ENCODE assay signal across 1 cellular context in the genomic region with DNA sequence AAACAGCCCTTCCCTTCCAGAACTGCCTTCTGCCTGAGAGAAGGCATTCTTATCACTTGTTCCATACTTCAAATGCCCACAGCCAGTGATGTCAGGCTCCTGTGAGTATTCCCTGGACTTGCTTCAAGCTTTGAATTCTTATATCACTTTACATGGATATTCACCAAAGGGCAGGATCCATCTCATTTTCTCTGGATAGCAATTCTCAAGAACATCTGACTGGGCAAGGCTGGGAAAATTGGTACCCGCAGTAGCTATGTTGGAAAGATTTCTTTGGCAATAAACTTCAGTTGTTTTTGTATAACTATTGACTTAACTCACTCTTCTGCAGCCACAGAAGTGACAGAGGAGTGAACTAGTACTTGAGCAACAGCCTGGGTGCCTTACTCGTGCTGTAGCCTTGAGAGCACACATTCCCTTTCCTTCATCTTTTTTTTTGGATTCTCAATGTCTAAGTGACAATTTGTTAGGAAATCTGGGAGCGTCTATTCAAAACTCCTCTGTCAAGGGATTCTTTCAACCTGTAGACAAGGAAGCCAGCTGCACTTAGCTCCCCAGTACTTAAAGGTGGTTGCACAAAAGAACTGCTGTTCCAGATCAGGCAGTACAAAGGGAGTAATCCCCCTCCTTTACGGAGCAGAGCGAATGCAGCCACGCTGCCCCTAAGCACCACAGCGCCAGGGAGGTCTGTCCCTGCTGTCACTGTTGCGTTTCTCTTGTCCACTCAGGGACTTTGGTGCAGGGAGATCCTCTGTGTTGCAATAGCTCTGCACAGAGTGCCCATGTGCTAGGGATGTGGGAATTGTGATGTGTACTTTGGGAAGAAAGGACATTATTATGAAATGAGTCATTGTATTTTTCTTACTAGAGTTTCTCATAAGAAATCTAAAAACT.
TF ChIP-seq lines count a peak whose summit lies in the region.

No MANE protein-coding gene starts in this region.

TF ChIP-seq in HepG2, 621 proteins besides CTCF, POLR2A, EP300 and RAD21 (continued from another document and continues in another):
- TF ChIP-seq PRDM15 (CRISPR knock-in tag; IDR thresholded peaks at IDR 0.05): no peak
- TF ChIP-seq GTF2F1 (IDR thresholded peaks at IDR 0.05; ENCODE audit: low read length): 0 out of 2 replicates have a peak, but pooled peaks have one; percentile 17
- TF ChIP-seq, protein P1, sequence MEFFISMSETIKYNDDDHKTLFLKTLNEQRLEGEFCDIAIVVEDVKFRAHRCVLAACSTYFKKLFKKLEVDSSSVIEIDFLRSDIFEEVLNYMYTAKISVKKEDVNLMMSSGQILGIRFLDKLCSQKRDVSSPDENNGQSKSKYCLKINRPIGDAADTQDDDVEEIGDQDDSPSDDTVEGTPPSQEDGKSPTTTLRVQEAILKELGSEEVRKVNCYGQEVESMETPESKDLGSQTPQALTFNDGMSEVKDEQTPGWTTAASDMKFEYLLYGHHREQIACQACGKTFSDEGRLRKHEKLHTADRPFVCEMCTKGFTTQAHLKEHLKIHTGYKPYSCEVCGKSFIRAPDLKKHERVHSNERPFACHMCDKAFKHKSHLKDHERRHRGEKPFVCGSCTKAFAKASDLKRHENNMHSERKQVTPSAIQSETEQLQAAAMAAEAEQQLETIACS (CRISPR knock-in tag; IDR thresholded peaks at IDR 0.05): no peak
- TF ChIP-seq, protein P2, sequence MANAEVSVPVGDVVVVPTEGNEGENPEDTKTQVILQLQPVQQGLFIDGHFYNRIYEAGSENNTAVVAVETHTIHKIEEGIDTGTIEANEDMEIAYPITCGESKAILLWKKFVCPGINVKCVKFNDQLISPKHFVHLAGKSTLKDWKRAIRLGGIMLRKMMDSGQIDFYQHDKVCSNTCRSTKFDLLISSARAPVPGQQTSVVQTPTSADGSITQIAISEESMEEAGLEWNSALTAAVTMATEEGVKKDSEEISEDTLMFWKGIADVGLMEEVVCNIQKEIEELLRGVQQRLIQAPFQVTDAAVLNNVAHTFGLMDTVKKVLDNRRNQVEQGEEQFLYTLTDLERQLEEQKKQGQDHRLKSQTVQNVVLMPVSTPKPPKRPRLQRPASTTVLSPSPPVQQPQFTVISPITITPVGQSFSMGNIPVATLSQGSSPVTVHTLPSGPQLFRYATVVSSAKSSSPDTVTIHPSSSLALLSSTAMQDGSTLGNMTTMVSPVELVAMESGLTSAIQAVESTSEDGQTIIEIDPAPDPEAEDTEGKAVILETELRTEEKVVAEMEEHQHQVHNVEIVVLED (CRISPR knock-in tag; IDR thresholded peaks at IDR 0.05; ENCODE audit: borderline replicate concordance): no peak
- TF ChIP-seq ZNF234 (CRISPR knock-in tag; conservative IDR thresholded peaks at IDR 0.05): no peak
- peak; percentile 37; the same call in 1 of the 2 replicates for TF ChIP-seq ZFX (CRISPR knock-in tag; IDR thresholded peaks at IDR 0.05; ENCODE audit: low read depth)
- peak; percentile 64 for TF ChIP-seq SP5 (CRISPR knock-in tag; IDR thresholded peaks at IDR 0.05; ENCODE audit: borderline replicate concordance, low read depth)
- TF ChIP-seq ELF3 (CRISPR knock-in tag; IDR thresholded peaks at IDR 0.05): peak; percentile 97
- TF ChIP-seq SP4 (CRISPR knock-in tag; IDR thresholded peaks at IDR 0.05): no peak
- TF ChIP-seq KAT8 (CRISPR knock-in tag; IDR thresholded peaks at IDR 0.05): peak; percentile 92
- no peak for TF ChIP-seq ZNF570 (CRISPR knock-in tag; IDR thresholded peaks at IDR 0.05; ENCODE audit: borderline replicate concordance)
- no peak for TF ChIP-seq ZFP62 (CRISPR knock-in tag; IDR thresholded peaks at IDR 0.05)
- TF ChIP-seq POLR2G (IDR thresholded peaks at IDR 0.05; ENCODE audit: low read depth, low read length): peak; percentile 67
- TF ChIP-seq NR1H2 (CRISPR knock-in tag; IDR thresholded peaks at IDR 0.05; ENCODE audit: borderline replicate concordance, low read depth): no peak
- no peak for TF ChIP-seq ZMAT5 (CRISPR knock-in tag; IDR thresholded peaks at IDR 0.05; ENCODE audit: borderline replicate concordance, low read depth)
- peak; percentile 98 for TF ChIP-seq NFKBIZ (CRISPR knock-in tag; IDR thresholded peaks at IDR 0.05)
- TF ChIP-seq TEAD2 (CRISPR knock-in tag; IDR thresholded peaks at IDR 0.05): no peak
- no peak for TF ChIP-seq ATF7-NPFF (CRISPR knock-in tag; IDR thresholded peaks at IDR 0.05; ENCODE audit: low read depth)
- no peak for TF ChIP-seq FLYWCH1 (CRISPR knock-in tag; IDR thresholded peaks at IDR 0.05)
- peak; percentile 48; the same call in 1 of the 2 replicates for TF ChIP-seq HHEX (CRISPR knock-in tag; IDR thresholded peaks at IDR 0.05)
- TF ChIP-seq, protein P3, sequence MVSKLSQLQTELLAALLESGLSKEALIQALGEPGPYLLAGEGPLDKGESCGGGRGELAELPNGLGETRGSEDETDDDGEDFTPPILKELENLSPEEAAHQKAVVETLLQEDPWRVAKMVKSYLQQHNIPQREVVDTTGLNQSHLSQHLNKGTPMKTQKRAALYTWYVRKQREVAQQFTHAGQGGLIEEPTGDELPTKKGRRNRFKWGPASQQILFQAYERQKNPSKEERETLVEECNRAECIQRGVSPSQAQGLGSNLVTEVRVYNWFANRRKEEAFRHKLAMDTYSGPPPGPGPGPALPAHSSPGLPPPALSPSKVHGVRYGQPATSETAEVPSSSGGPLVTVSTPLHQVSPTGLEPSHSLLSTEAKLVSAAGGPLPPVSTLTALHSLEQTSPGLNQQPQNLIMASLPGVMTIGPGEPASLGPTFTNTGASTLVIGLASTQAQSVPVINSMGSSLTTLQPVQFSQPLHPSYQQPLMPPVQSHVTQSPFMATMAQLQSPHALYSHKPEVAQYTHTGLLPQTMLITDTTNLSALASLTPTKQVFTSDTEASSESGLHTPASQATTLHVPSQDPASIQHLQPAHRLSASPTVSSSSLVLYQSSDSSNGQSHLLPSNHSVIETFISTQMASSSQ (IDR thresholded peaks at IDR 0.05; ENCODE audit: low read depth): no peak; the same call in 1 of the 2 replicates
- TF ChIP-seq, protein P3 (CRISPR knock-in tag; IDR thresholded peaks at IDR 0.05; ENCODE audit: borderline replicate concordance): peak; percentile 86
- TF ChIP-seq ZNF792 (CRISPR knock-in tag; IDR thresholded peaks at IDR 0.05): peak; percentile 93; the same call in 1 of the 2 replicates
- no peak for TF ChIP-seq ZNF30 (CRISPR knock-in tag; IDR thresholded peaks at IDR 0.05)
- TF ChIP-seq PAF1 (CRISPR knock-in tag; IDR thresholded peaks at IDR 0.05): no peak
- TF ChIP-seq, protein P4, sequence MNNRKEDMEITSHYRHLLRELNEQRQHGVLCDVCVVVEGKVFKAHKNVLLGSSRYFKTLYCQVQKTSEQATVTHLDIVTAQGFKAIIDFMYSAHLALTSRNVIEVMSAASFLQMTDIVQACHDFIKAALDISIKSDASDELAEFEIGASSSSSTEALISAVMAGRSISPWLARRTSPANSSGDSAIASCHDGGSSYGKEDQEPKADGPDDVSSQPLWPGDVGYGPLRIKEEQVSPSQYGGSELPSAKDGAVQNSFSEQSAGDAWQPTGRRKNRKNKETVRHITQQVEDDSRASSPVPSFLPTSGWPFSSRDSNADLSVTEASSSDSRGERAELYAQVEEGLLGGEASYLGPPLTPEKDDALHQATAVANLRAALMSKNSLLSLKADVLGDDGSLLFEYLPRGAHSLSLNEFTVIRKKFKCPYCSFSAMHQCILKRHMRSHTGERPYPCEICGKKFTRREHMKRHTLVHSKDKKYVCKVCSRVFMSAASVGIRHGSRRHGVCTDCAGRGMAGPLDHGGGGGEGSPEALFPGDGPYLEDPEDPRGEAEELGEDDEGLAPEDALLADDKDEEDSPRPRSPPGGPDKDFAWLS (CRISPR knock-in tag; IDR thresholded peaks at IDR 0.05; ENCODE audit: borderline replicate concordance): no peak
- TF ChIP-seq ZSCAN30 (CRISPR knock-in tag; IDR thresholded peaks at IDR 0.05): no peak
- peak; percentile 87 for TF ChIP-seq YEATS4 (CRISPR knock-in tag; IDR thresholded peaks at IDR 0.05; ENCODE audit: borderline replicate concordance)
- no peak; the same call in 1 of the 2 replicates for TF ChIP-seq ZSCAN25 (CRISPR knock-in tag; IDR thresholded peaks at IDR 0.05)
- TF ChIP-seq, protein P5, sequence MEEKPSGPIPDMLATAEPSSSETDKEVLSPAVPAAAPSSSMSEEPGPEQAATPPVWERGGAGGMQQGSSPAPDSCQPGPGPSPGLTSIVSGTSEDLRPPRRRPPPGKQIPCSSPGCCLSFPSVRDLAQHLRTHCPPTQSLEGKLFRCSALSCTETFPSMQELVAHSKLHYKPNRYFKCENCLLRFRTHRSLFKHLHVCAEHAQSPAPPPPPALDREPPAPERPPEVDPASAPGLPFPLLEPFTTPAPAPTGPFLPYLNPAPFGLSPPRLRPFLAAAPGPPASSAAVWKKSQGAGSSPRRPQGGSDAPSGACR (CRISPR knock-in tag; IDR thresholded peaks at IDR 0.05): peak; percentile 97; the same call in 1 of the 2 replicates
- peak; percentile 93 for TF ChIP-seq ZFP1 (CRISPR knock-in tag; IDR thresholded peaks at IDR 0.05)
- TF ChIP-seq RNF2 (conservative IDR thresholded peaks at IDR 0.05; ENCODE audit: low read depth): no peak; the same call in 1 of the 2 replicates
- no peak for TF ChIP-seq ZNF75D (CRISPR knock-in tag; IDR thresholded peaks at IDR 0.05; ENCODE audit: borderline replicate concordance)
- peak; percentile 93 for TF ChIP-seq ZNF12 (CRISPR knock-in tag; IDR thresholded peaks at IDR 0.05)
- peak; percentile 98 for TF ChIP-seq HIVEP1 (CRISPR knock-in tag; IDR thresholded peaks at IDR 0.05)
- TF ChIP-seq ZBTB38 (CRISPR knock-in tag; IDR thresholded peaks at IDR 0.05): peak; percentile 94
- TF ChIP-seq MBD4 (IDR thresholded peaks at IDR 0.05; ENCODE audit: borderline replicate concordance, low read length): no peak; the same call in 1 of the 2 replicates
- no peak for TF ChIP-seq PRPF4 (IDR thresholded peaks at IDR 0.05; ENCODE audit: low read depth, low read length, poor library complexity, severe bottlenecking)
- no peak for TF ChIP-seq MED8 (CRISPR knock-in tag; IDR thresholded peaks at IDR 0.05; ENCODE audit: insufficient replicate concordance)
- no peak; the same call in 1 of the 2 replicates for TF ChIP-seq MAZ (IDR thresholded peaks at IDR 0.05; ENCODE audit: borderline replicate concordance, low read depth, low read length)
- no peak; the same call in 1 of the 2 replicates for TF ChIP-seq MAZ (CRISPR knock-in tag; IDR thresholded peaks at IDR 0.05; ENCODE audit: low read depth)
- 0 out of 2 replicates have a peak, but pooled peaks have one; percentile 43 for TF ChIP-seq ATF5 (CRISPR knock-in tag; IDR thresholded peaks at IDR 0.05; ENCODE audit: low read depth)
- peak; percentile 92 for TF ChIP-seq ZBTB7B (CRISPR knock-in tag; IDR thresholded peaks at IDR 0.05)
- no peak for TF ChIP-seq CENPT (CRISPR knock-in tag; IDR thresholded peaks at IDR 0.05; ENCODE audit: low read depth)
- peak; percentile 27; the same call in 1 of the 2 replicates for TF ChIP-seq ZNF615 (CRISPR knock-in tag; IDR thresholded peaks at IDR 0.05; ENCODE audit: borderline replicate concordance)
- TF ChIP-seq ZNF143 (CRISPR knock-in tag; IDR thresholded peaks at IDR 0.05): 0 out of 2 replicates have a peak, but pooled peaks have one; percentile 8
